ENCODE assay signal across 13 cellular contexts in the genomic region with DNA sequence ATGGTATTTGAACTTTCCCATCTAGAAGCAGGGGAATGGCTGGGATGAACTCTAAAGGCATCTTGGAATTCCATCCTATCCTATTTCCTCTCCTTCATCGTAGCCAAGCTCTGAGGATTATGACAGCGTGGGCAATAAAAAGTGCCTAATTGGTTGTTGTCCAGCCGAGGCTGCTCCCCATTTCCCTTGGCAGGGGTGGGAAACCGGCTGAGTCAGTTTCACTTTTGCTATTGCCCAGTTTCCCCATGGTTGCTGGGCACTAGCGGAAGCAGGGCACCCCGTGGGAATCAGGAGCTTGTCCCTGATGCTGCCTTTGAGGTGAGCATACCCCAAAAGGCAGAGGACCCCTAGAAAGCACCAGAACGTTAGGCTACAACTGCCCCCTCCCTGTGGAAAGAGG. TPM values are rescaled to one million over a fixed set of nuclear protein-coding genes. Genes with fewer than 3 reads are reported as not detected.
A peak's percentile ranks its signal among the peaks of the same experiment; 100 is the strongest.
DNase-seq lines count a peak whose midpoint lies in the region; ATAC-seq, FAIRE-seq and TF ChIP-seq lines count a peak whose summit lies in the region.
"Had no signal": no experiment of that assay in that cellular context is flagged by ENCODE, and none has a peak within 500 bp of the region (broad histone marks: within the 10 kb centered on the region; RNA-seq: fewer than 3 reads in every experiment).

No MANE protein-coding gene starts in this region.

- 59% methylated on average over 7 of the region's 7 CpGs for WGBS in SK-N-SH (ENCODE audit: low lambda C conversion rate)
- 6 to 24% (median 22%) methylated on average over 7 of the region's 7 CpGs for WGBS in small intestine, 3 donors

- no peak for TF ChIP-seq EP300 in SK-N-SH (IDR thresholded peaks at IDR 0.05; ENCODE audit: borderline replicate concordance in 1 of 2, low read depth in 1 of 2, low read length in 1 of 2)

- peaks cover 20% of the 10 kb centered on the region for H3K27me3 Mint-ChIP-seq in GM23338 (ENCODE audit: insufficient read depth, low read depth, poor library complexity)
- H3K27me3 Mint-ChIP-seq in stimulated activated naive B cell treated with anti-CD40 and anti-IgM and Interleukin-4, amounts not matched to agents 10 μg/mL and 1 μg/mL and 100 μg/mL, for 72 hours = peaks cover 17 to 25% of the 10 kb centered on the region in 2 donors

- no peak for TF ChIP-seq CTCF in SK-N-SH (IDR thresholded peaks at IDR 0.05)
- TF ChIP-seq CTCF in GM23338 (conservative IDR thresholded peaks at IDR 0.05; ENCODE audit: low read depth in 2 of 2) = no peak

- no peak overlapping the region for H3K27ac ChIP-seq in SK-N-SH (ENCODE audit: low read depth in 2 of 2, low read length in 1 of 2)
- peak overlapping the region; percentile 24 to 85 for H3K27ac ChIP-seq in small intestine (ENCODE audit: low read depth in 1 of 2, low read length in 1 of 2)
- H3K27ac ChIP-seq in GM23338 (ENCODE audit: low read depth) = no peak overlapping the region
- H3K27ac ChIP-seq: ovary had no signal

- DNase-seq in Daoy (ENCODE audit: low read depth) (peak; percentile 73), SK-N-SH (no peak), iris pigment epithelial cell (ENCODE audit: low read depth) (peak; percentile 13), small intestine (peak; percentile 90), GM23338 (ENCODE audit: low spot score) (no peak), DMS79 treated with DMSO at 0.1 percent for 48 hours (lab: John Stamatoyannopoulos, UW) (no peak)
- DNase-seq in stimulated activated naive B cell treated with anti-CD40 and anti-IgM and Interleukin-4, amounts not matched to agents 10 μg/mL and 1 μg/mL and 100 μg/mL, for 72 hours = no peak
- no peak for DNase-seq in NK-92 treated with Interleukin-12 subunit alpha and Interleukin-12 subunit beta, amount 100 ng/mL, for 24 hours (lab: John Stamatoyannopoulos, UW)
- DNase-seq: activated gamma-delta T cell, NCI-H1105 treated with DMSO at 0.1 percent for 48 hours, ovary, RPMI8226 had no signal

- H3K79me2 ChIP-seq in SK-N-SH (ENCODE audit: insufficient read depth) = no peaks in the 10 kb centered on the region
- no peaks in the 10 kb centered on the region for H3K79me2 ChIP-seq in GM23338 (replicated peaks; ENCODE audit: insufficient read depth)

- H3K4me1 Mint-ChIP-seq in GM23338 = peaks cover 40% of the 10 kb centered on the region
- H3K4me1 Mint-ChIP-seq in stimulated activated naive B cell treated with anti-CD40 and anti-IgM and Interleukin-4, amounts not matched to agents 10 μg/mL and 1 μg/mL and 100 μg/mL, for 72 hours = no peaks in the 10 kb centered on the region

- no peaks in the 10 kb centered on the region for H4K20me1 ChIP-seq in SK-N-SH (ENCODE audit: insufficient read depth)
- no peaks in the 10 kb centered on the region for H4K20me1 ChIP-seq in GM23338 (replicated peaks; ENCODE audit: insufficient read depth)

- H3K9me2 ChIP-seq in SK-N-SH (no peaks in the 10 kb centered on the region), GM23338 (ENCODE audit: insufficient read depth) (no peaks in the 10 kb centered on the region)

- no peak overlapping the region for H3K9ac ChIP-seq in SK-N-SH

- ATAC-seq in GM23338 = no peak
- ATAC-seq in stimulated activated naive B cell treated with anti-CD40 and anti-IgM and Interleukin-4, amounts not matched to agents 10 μg/mL and 1 μg/mL and 100 μg/mL, for 72 hours (replicated peaks) = no peak
- ATAC-seq: WTC11 had no signal

- H3F3A ChIP-seq in SK-N-SH (replicated peaks; ENCODE audit: insufficient read depth) = peaks cover 5% of the 10 kb centered on the region
- 0 out of 2 replicates have a peak, but pooled peaks cover 4% of the 10 kb centered on the region for H3F3A ChIP-seq in GM23338 (replicated peaks; ENCODE audit: low read depth)

- H3K27me3 ChIP-seq in SK-N-SH (ENCODE audit: insufficient read depth) = peaks cover 25% of the 10 kb centered on the region; the same call in 1 of the 2 replicates
- no peaks in the 10 kb centered on the region for H3K27me3 ChIP-seq in small intestine (ENCODE audit: control insufficient read depth in 2 of 2, insufficient read depth in 2 of 2, low read length in 2 of 2)
- no peaks in the 10 kb centered on the region for H3K27me3 ChIP-seq in GM23338 (ENCODE audit: insufficient read depth)
- H3K27me3 ChIP-seq: ovary had no signal

- no peak overlapping the region for H3K27ac Mint-ChIP-seq in GM23338
- H3K27ac Mint-ChIP-seq in stimulated activated naive B cell treated with anti-CD40 and anti-IgM and Interleukin-4, amounts not matched to agents 10 μg/mL and 1 μg/mL and 100 μg/mL, for 72 hours = no peak overlapping the region
- H3K27ac Mint-ChIP-seq: WTC11 had no signal

- peaks cover 0 to 8% of the 10 kb centered on the region in 2 experiments; a peak in 1 of 4 replicates for H3K4me1 ChIP-seq in SK-N-SH (ENCODE audit: control insufficient read depth in 1 of 2, insufficient read depth in 2 of 2, low read depth in 1 of 2, low read length in 1 of 2)
- H3K4me1 ChIP-seq in small intestine (ENCODE audit: control insufficient read depth in 2 of 2, insufficient read depth in 1 of 2, low read depth in 1 of 2, low read length in 1 of 2) = peaks cover 0 to 9% of the 10 kb centered on the region in 2 donors
- H3K4me1 ChIP-seq in GM23338 (ENCODE audit: insufficient read depth) = peaks cover 23% of the 10 kb centered on the region

- H3K9me3 ChIP-seq in SK-N-SH (no peaks in the 10 kb centered on the region), small intestine (ENCODE audit: control insufficient read depth, low read depth) (no peaks in the 10 kb centered on the region)
- H3K9me3 ChIP-seq: ovary had no signal

- FAIRE-seq in small intestine (lab: Jason Lieb, UNC) = no peak

- H3K9me3 Mint-ChIP-seq in GM23338 = no peaks in the 10 kb centered on the region
- H3K9me3 Mint-ChIP-seq in stimulated activated naive B cell treated with anti-CD40 and anti-IgM and Interleukin-4, amounts not matched to agents 10 μg/mL and 1 μg/mL and 100 μg/mL, for 72 hours = no peaks in the 10 kb centered on the region
- H3K9me3 Mint-ChIP-seq: WTC11 had no signal

- H2AFZ ChIP-seq in SK-N-SH (ENCODE audit: low read depth) (no peak overlapping the region), GM23338 (no peak overlapping the region)

- no peaks in the 10 kb centered on the region for H3K36me3 Mint-ChIP-seq in GM23338 (ENCODE audit: low read depth)
- peaks cover 0 to 2% of the 10 kb centered on the region in 2 donors for H3K36me3 Mint-ChIP-seq in stimulated activated naive B cell treated with anti-CD40 and anti-IgM and Interleukin-4, amounts not matched to agents 10 μg/mL and 1 μg/mL and 100 μg/mL, for 72 hours
- H3K36me3 Mint-ChIP-seq: WTC11 had no signal

- CTCF ChIA-PET in SK-N-SH (lab: Yijun Ruan, JAX) = interaction anchor here (1.1 to 19.9 kb wide), 4 partner anchors 9 to 32 kb away, joined by 3 to 1447 read pairs (median 28); a partner anchor contains a TSS

- POLR2A ChIA-PET in SK-N-SH (lab: Yijun Ruan, JAX) = no interaction called here

- no peaks in the 10 kb centered on the region for H3K36me3 ChIP-seq in SK-N-SH (replicated peaks in 1 of 2; ENCODE audit: control insufficient read depth in 1 of 2, insufficient read depth in 2 of 2, low read length in 1 of 2)
- no peaks in the 10 kb centered on the region for H3K36me3 ChIP-seq in small intestine (ENCODE audit: control insufficient read depth in 2 of 2, insufficient read depth in 2 of 2, low read length in 2 of 2)
- no peaks in the 10 kb centered on the region for H3K36me3 ChIP-seq in GM23338 (ENCODE audit: insufficient read depth)
- H3K36me3 ChIP-seq: ovary had no signal

- TF ChIP-seq RAD21 in SK-N-SH (IDR thresholded peaks at IDR 0.05; ENCODE audit: low read length) = no peak

- H3K4me3 ChIP-seq in SK-N-SH (ENCODE audit: low read depth in 2 of 2, low read length in 1 of 2) (no peak overlapping the region), small intestine (ENCODE audit: low read depth in 1 of 2, low read length in 2 of 2) (no peak overlapping the region), GM23338 (no peak overlapping the region)
- H3K4me3 ChIP-seq: ovary had no signal

- peak overlapping the region; percentile 22; the same call in 1 of the 2 replicates for H3K4me2 ChIP-seq in SK-N-SH
- H3K4me2 ChIP-seq in GM23338 = no peak overlapping the region

- H3K4me3 Mint-ChIP-seq in GM23338 = no peak overlapping the region
- H3K4me3 Mint-ChIP-seq in stimulated activated naive B cell treated with anti-CD40 and anti-IgM and Interleukin-4, amounts not matched to agents 10 μg/mL and 1 μg/mL and 100 μg/mL, for 72 hours = no peak overlapping the region
- H3K4me3 Mint-ChIP-seq: WTC11 had no signal

RNA-seq across cellular contexts. Expression of a gene that starts 13.8 kb away (rescaled TPM):
- 1.5 TPM in 2 replicates for total RNA-seq in Daoy (2014; rRNA removed; shearing (Covaris generic))
- polyA plus RNA-seq in SK-N-SH (2012; rRNA removed) = 8.8 and 16.7 TPM in 2 replicates
- 9.3 and 14.3 TPM in 2 replicates for polyA plus RNA-seq in SK-N-SH (2012; cell fraction: cytosol; rRNA removed)
- 28.1 and 28.5 TPM in 2 replicates for polyA plus RNA-seq in SK-N-SH (2012; cell fraction: nucleus; rRNA removed)
- 10 to 100 TPM in 2 of 3 donors, 1 to 10 TPM in 1; 8.7 to 13.6 (median 11.6) TPM for polyA plus RNA-seq in small intestine
- total RNA-seq in GM23338 (2014; rRNA removed; shearing (Covaris generic)) = 6.0 and 7.6 TPM in 2 replicates
- 10.8 and 12.9 TPM in 2 replicates for polyA plus RNA-seq in GM23338 (2016; fragmentation: Nextera tagmentation; extraction: Ambion mirVana)

RNA-seq across cellular contexts. Expression of a gene that starts 31.3 kb away (rescaled TPM):
- 0.06 and 0.23 TPM in 2 replicates for total RNA-seq in Daoy (2014; rRNA removed; shearing (Covaris generic))
- polyA plus RNA-seq in SK-N-SH (2012; rRNA removed) = 0.03 TPM in 2 replicates
- polyA plus RNA-seq in SK-N-SH (2012; cell fraction: cytosol; rRNA removed) = 0.03 and 0.05 TPM in 2 replicates
- polyA plus RNA-seq in SK-N-SH (2012; cell fraction: nucleus; rRNA removed) = 0.06 and 0.09 TPM in 2 replicates
- polyA plus RNA-seq in small intestine = 1 to 10 TPM; 1.6 to 3.8 (median 2.5) TPM
- 0.82 and 1.0 TPM in 2 replicates for total RNA-seq in GM23338 (2014; rRNA removed; shearing (Covaris generic))
- polyA plus RNA-seq in GM23338 (2016; fragmentation: Nextera tagmentation; extraction: Ambion mirVana) = 0.13 and 0.23 TPM in 2 replicates

RNA-seq across cellular contexts. Expression of a gene that starts 41.2 kb away (rescaled TPM):
- total RNA-seq in Daoy (2014; rRNA removed; shearing (Covaris generic)) = 7.1 and 11.0 TPM in 2 replicates
- polyA plus RNA-seq in SK-N-SH (2012; rRNA removed) (135 and 139 TPM in 2 replicates), small intestine (100 to 1,000 TPM in 1 of 3 donors, 10 to 100 TPM in 2; 46.0 to 127 (median 81.3) TPM), GM23338 (2016; fragmentation: Nextera tagmentation; extraction: Ambion mirVana) (44.0 and 45.5 TPM in 2 replicates)
- 62.5 and 80.7 TPM in 2 replicates for polyA plus RNA-seq in SK-N-SH (2012; cell fraction: cytosol; rRNA removed)
- polyA plus RNA-seq in SK-N-SH (2012; cell fraction: nucleus; rRNA removed) = 636 and 666 TPM in 2 replicates
- 39.1 and 40.6 TPM in 2 replicates for total RNA-seq in GM23338 (2014; rRNA removed; shearing (Covaris generic))

RNA-seq across cellular contexts. Expression of a gene that starts 50.8 kb away (rescaled TPM):
- not detected in 2 replicates for total RNA-seq in Daoy (2014; rRNA removed; shearing (Covaris generic))
- 1.6 and 1.8 TPM in 2 replicates for polyA plus RNA-seq in SK-N-SH (2012; rRNA removed)
- 0.86 and 0.89 TPM in 2 replicates for polyA plus RNA-seq in SK-N-SH (2012; cell fraction: cytosol; rRNA removed)
- 4.2 and 4.8 TPM in 2 replicates for polyA plus RNA-seq in SK-N-SH (2012; cell fraction: nucleus; rRNA removed)
- under 1 TPM; 0.22 to 0.54 (median 0.25) TPM for polyA plus RNA-seq in small intestine
- 0.35 TPM in 1 of 2 replicates, not detected in the other for total RNA-seq in GM23338 (2014; rRNA removed; shearing (Covaris generic))
- 0.14 and 0.18 TPM in 2 replicates for polyA plus RNA-seq in GM23338 (2016; fragmentation: Nextera tagmentation; extraction: Ambion mirVana)

RNA-seq across cellular contexts. Expression of a gene that starts 50.9 kb away (rescaled TPM):
- total RNA-seq in Daoy (2014; rRNA removed; shearing (Covaris generic)) = 26.3 and 41.3 TPM in 2 replicates
- polyA plus RNA-seq in SK-N-SH (2012; rRNA removed) (133 and 136 TPM in 2 replicates), small intestine (10 to 100 TPM; 47.0 to 54.1 (median 48.4) TPM), GM23338 (2016; fragmentation: Nextera tagmentation; extraction: Ambion mirVana) (50.2 and 53.5 TPM in 2 replicates)
- 87.3 and 111 TPM in 2 replicates for polyA plus RNA-seq in SK-N-SH (2012; cell fraction: cytosol; rRNA removed)
- 85.4 and 108 TPM in 2 replicates for polyA plus RNA-seq in SK-N-SH (2012; cell fraction: nucleus; rRNA removed)
- 74.7 and 75.8 TPM in 2 replicates for total RNA-seq in GM23338 (2014; rRNA removed; shearing (Covaris generic))

Comparison
In these comparisons a context has a peak if more than half of its experiments do, and no peak if none do; other contexts are left out.
1. DNase-seq: peak in Daoy (single experiment), iris pigment epithelial cell (single experiment) and small intestine (single experiment); none in SK-N-SH (single experiment), GM23338 (single experiment), stimulated activated naive B cell treated with anti-CD40 and anti-IgM and Interleukin-4, amounts not matched to agents 10 μg/mL and 1 μg/mL and 100 μg/mL, for 72 hours (single experiment), NK-92 treated with Interleukin-12 subunit alpha and Interleukin-12 subunit beta, amount 100 ng/mL, for 24 hours (single experiment) and DMS79 treated with DMSO at 0.1 percent for 48 hours (single experiment).
2. H3K27ac ChIP-seq: peak in small intestine (2 of 2); none in SK-N-SH (0 of 2) and GM23338 (single experiment).